9 cellular contexts compared by ENCODE assay signal in genomic region chr20:50366270-50367103, GRCh38.
DNase-seq lines count a peak whose midpoint lies in the region; ATAC-seq and TF ChIP-seq lines count a peak whose summit lies in the region.
"Had no signal": no experiment of that assay in that cellular context is flagged by ENCODE, and none has a peak within 500 bp of the region (broad histone marks: within the 10 kb centered on the region; RNA-seq: fewer than 3 reads in every experiment).

No MANE protein-coding gene starts in this region.

- H3K9me3 ChIP-seq in heart left ventricle (no peaks in the 10 kb centered on the region), transverse colon (no peaks in the 10 kb centered on the region)

- H3K4me1 ChIP-seq in heart left ventricle = peaks cover 0 to 14% (median 0%) of the 10 kb centered on the region in 12 donors
- H3K4me1 ChIP-seq in transverse colon = peaks cover 6 to 39% (median 24%) of the 10 kb centered on the region in 4 donors

- TF ChIP-seq EP300 in transverse colon (IDR thresholded peaks at IDR 0.05; ENCODE audit: low read depth) = no peak

- intact Hi-C loops in heart left ventricle (cut with DNase I) (no loop called here), transverse colon (cut with DNase I; ENCODE audit: low total_unique reads) (no loop called here)

- TF ChIP-seq POLR2A in heart left ventricle (IDR thresholded peaks at IDR 0.05) (no peak), transverse colon (IDR thresholded peaks at IDR 0.05) (no peak)

- in situ Hi-C loops in transverse colon (cut with MboI; ENCODE audit: low pct_ligation_motif_present in 1 of 4, low pct_unique_long_range_greater_than_20kb in 1 of 4, low sequenced_read_pairs in 3 of 4) = no loop called here

- DNase-seq in EH (ENCODE audit: low read depth) (peak; percentile 63), NCI-H2081 (lab: John Stamatoyannopoulos, UW) (peak; percentile 95 to 97), heart left ventricle (peak in 3 of 5 donors; percentile 42 to 64 (median 62)), transverse colon (peak; percentile 92)

- H3K27me3 ChIP-seq in heart left ventricle (no peaks in the 10 kb centered on the region), transverse colon (no peaks in the 10 kb centered on the region)
- H3K27me3 ChIP-seq: cardiac muscle cell had no signal

- H3K27ac ChIP-seq in VCaP (peak overlapping the region; percentile 20; the same call in 1 of the 2 replicates), heart left ventricle (peak overlapping the region in 1 of 12 donors; percentile 55), transverse colon (peak overlapping the region; percentile 51 to 75 (median 72))
- H3K27ac ChIP-seq: cardiac muscle cell had no signal

- ATAC-seq in heart left ventricle = peak in 2 of 4 donors; percentile 20 to 24
- ATAC-seq in GM21825 (IDR thresholded peaks at IDR 0.05; ENCODE audit: unreplicated experiment) = no peak
- no peak for ATAC-seq in HG02571 (IDR thresholded peaks at IDR 0.05; ENCODE audit: unreplicated experiment)
- no peak for ATAC-seq in HG02840 (IDR thresholded peaks at IDR 0.05; ENCODE audit: low FRiP score, unreplicated experiment)

- 50 to 58% (median 54%) methylated on average over 7 of the region's 7 CpGs for WGBS in heart left ventricle, 4 donors
- 14 to 24% methylated on average over 7 of the region's 7 CpGs for WGBS in transverse colon (ENCODE audit: low coverage in 1 of 2), 2 donors

- H3K4me3 ChIP-seq in heart left ventricle = no peak overlapping the region
- no peak overlapping the region for H3K4me3 ChIP-seq in transverse colon
- H3K4me3 ChIP-seq: cardiac muscle cell had no signal

- H3K36me3 ChIP-seq in heart left ventricle (no peaks in the 10 kb centered on the region), transverse colon (no peaks in the 10 kb centered on the region)
- H3K36me3 ChIP-seq: cardiac muscle cell had no signal

- TF ChIP-seq CTCF in VCaP (conservative IDR thresholded peaks at IDR 0.05) = no peak
- TF ChIP-seq CTCF in heart left ventricle (IDR thresholded peaks at IDR 0.05) = no peak
- TF ChIP-seq CTCF in transverse colon (IDR thresholded peaks at IDR 0.05) = no peak
